In the genomic region with DNA sequence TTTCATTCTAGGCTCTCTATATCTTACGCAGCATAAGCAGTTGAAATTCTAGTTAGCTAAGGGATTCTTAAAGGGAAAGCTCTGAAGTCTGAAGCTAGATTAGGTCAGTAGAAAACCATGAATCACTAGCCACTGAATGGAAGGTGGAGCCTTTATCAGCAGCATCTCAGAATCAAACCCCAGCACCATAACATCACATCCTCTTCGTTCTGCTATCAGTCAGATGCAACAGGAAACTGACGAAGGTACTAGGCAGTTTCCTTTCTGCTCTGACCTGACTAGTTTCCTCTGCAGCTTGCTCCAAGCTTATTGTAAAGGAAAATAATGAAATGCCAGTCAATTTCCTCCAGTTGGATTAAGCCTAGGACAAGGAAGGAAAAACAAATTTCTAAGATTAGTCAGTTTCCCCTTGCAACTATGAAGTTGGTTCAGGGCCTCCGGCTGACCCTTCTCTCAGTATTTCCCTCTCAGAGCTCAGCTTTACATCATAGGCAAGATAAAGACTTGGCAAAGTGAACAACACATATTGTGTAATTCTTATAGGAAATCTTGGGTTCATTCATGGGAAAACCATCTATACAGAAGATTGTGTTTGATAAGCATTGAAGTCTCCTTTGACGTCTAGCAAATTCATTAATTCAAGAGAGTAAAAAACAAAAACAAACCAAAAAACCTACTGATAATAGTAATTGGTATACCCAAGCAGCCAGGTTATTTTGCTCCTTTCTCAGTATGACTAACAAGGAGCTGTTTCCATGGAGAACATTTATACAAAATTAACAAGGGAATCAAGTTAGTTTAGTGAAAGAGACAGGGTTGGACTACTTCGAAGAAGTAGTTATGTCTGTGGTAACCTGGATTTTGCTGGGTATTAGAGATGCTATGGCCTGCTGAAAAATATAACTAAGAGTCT, we compare ENCODE assay signal across 9 cellular contexts. TPM values are rescaled to one million over a fixed set of nuclear protein-coding genes. Genes with fewer than 3 reads are reported as not detected.
DNase-seq lines count a peak whose midpoint lies in the region; ATAC-seq, FAIRE-seq and TF ChIP-seq lines count a peak whose summit lies in the region.
"Had no signal": no experiment of that assay in that cellular context is flagged by ENCODE, and none has a peak within 500 bp of the region (broad histone marks: within the 10 kb centered on the region; RNA-seq: fewer than 3 reads in every experiment).

No MANE protein-coding gene starts in this region.

- H3K4me3 ChIP-seq in Loucy (ENCODE audit: low read length, poor library complexity, severe bottlenecking), result peak overlapping the region; percentile 64
- H3K4me3 ChIP-seq in foreskin fibroblast (ENCODE audit: low read depth in 1 of 2, low read length in 2 of 2), result no peak overlapping the region
- no peak overlapping the region for H3K4me3 ChIP-seq in small intestine (ENCODE audit: low read depth in 1 of 2, low read length in 2 of 2)
- H3K4me3 ChIP-seq: SK-N-MC had no signal

- H4K20me1 ChIP-seq in Loucy (ENCODE audit: insufficient read depth, low read length, poor library complexity, severe bottlenecking), result no peaks in the 10 kb centered on the region

- H3K9ac ChIP-seq in Loucy (ENCODE audit: low read depth, low read length, poor library complexity, severe bottlenecking), result peak overlapping the region; percentile 69

- TF ChIP-seq CTCF in Loucy (conservative IDR thresholded peaks at IDR 0.05; ENCODE audit: low read length), result no peak
- TF ChIP-seq CTCF in foreskin fibroblast (IDR thresholded peaks at IDR 0.05; ENCODE audit: low read depth, low read length), result no peak

- peaks cover 11% of the 10 kb centered on the region for H3F3A ChIP-seq in Loucy (ENCODE audit: low read depth)

- H2AFZ ChIP-seq in Loucy (ENCODE audit: low read length), result peak overlapping the region; percentile 4; the same call in 1 of the 2 replicates

- H3K36me3 ChIP-seq in Loucy (ENCODE audit: insufficient read depth, low read length) (no peaks in the 10 kb centered on the region), small intestine (ENCODE audit: control insufficient read depth in 2 of 2, insufficient read depth in 2 of 2, low read length in 2 of 2) (no peaks in the 10 kb centered on the region)

- DNase-seq in Daoy (ENCODE audit: low read depth) (peak; percentile 92), activated T-cell treated with anti-CD3 and anti-CD28 coated beads for 24 hours (ENCODE audit: low read depth) (peak; percentile 45), foreskin fibroblast (peak; percentile 90 to 95), small intestine (peak; percentile 64), NCI-H2081 treated with DMSO at 0.1 percent for 48 hours (lab: John Stamatoyannopoulos, UW) (no peak)

- peak; percentile 99 for ATAC-seq in GM21529 (IDR thresholded peaks at IDR 0.05; ENCODE audit: unreplicated experiment)
- ATAC-seq in HG02763 (IDR thresholded peaks at IDR 0.05; ENCODE audit: unreplicated experiment), result no peak

- H3K4me1 ChIP-seq in Loucy (ENCODE audit: insufficient read depth, low read length, poor library complexity, severe bottlenecking) (peaks cover 35% of the 10 kb centered on the region), small intestine (ENCODE audit: control insufficient read depth in 2 of 2, insufficient read depth in 1 of 2, low read depth in 1 of 2, low read length in 1 of 2) (no peaks in the 10 kb centered on the region)

- 52 to 60% (median 57%) methylated on average over 6 of the region's 6 CpGs for WGBS in small intestine, 3 donors

- no peaks in the 10 kb centered on the region for H3K9me2 ChIP-seq in Loucy (replicated peaks; ENCODE audit: low read depth, low read length)

- H3K27ac ChIP-seq in small intestine (ENCODE audit: low read depth in 1 of 2, low read length in 1 of 2), result peak overlapping the region; percentile 41 to 85
- H3K27ac ChIP-seq: SK-N-MC had no signal

- no peaks in the 10 kb centered on the region for H3K79me2 ChIP-seq in Loucy (ENCODE audit: insufficient read depth, low read length)

- H3K4me2 ChIP-seq in Loucy (ENCODE audit: low read depth, low read length, poor library complexity, severe bottlenecking), result peak overlapping the region; percentile 90

- no peaks in the 10 kb centered on the region for H3K27me3 ChIP-seq in Loucy (ENCODE audit: insufficient read depth, low read length, poor library complexity, severe bottlenecking)
- H3K27me3 ChIP-seq in small intestine (ENCODE audit: control insufficient read depth in 2 of 2, insufficient read depth in 2 of 2, low read length in 2 of 2), result no peaks in the 10 kb centered on the region

- H3K9me3 ChIP-seq in Loucy (ENCODE audit: insufficient read depth, low read depth, low read length), result no peaks in the 10 kb centered on the region
- H3K9me3 ChIP-seq in small intestine (ENCODE audit: control insufficient read depth, low read depth), result no peaks in the 10 kb centered on the region

- FAIRE-seq in small intestine (lab: Jason Lieb, UNC), result no peak

RNA-seq across cellular contexts. Expression of a gene that starts 43.4 kb away (rescaled TPM):
- total RNA-seq in Daoy (2014; rRNA removed; shearing (Covaris generic)), result 0.51 and 0.80 TPM in 2 replicates
- polyA plus RNA-seq in small intestine, result under 1 TPM in 1 of 3 donors, not detected in 2; 0.31 TPM

RNA-seq across cellular contexts. Expression of a gene that starts 45.8 kb away (rescaled TPM):
- 16.9 and 36.3 TPM in 2 replicates for total RNA-seq in Daoy (2014; rRNA removed; shearing (Covaris generic))
- polyA plus RNA-seq in small intestine, result 1 to 10 TPM; 7.6 to 8.5 (median 8.3) TPM
